16 cellular contexts compared by ENCODE assay signal in genomic region chr4:20883231-20883630, GRCh38.
"Had no signal": no experiment of that assay in that cellular context is flagged by ENCODE, and none has a peak within 500 bp of the region (broad histone marks: within the 10 kb centered on the region; RNA-seq: fewer than 3 reads in every experiment).

No MANE protein-coding gene starts in this region.

- H3K27me3 ChIP-seq: suprapubic skin, transverse colon, uterus had no signal

- H3K36me3 ChIP-seq: suprapubic skin, transverse colon, uterus had no signal

- H3K4me3 ChIP-seq: lung, suprapubic skin, transverse colon, uterus had no signal

- H3K27ac ChIP-seq: suprapubic skin, transverse colon, uterus had no signal

- ATAC-seq: activated CD8-positive, alpha-beta T cell treated with anti-CD3 and anti-CD28 coated beads for 36 hours; activated T-helper 17 cell treated with anti-CD3 and anti-CD28 coated beads, Interleukin-2, amount 50 U/mL, for 72 hours; left lobe of liver; right cardiac atrium; stimulated activated naive CD8-positive, alpha-beta T cell treated with anti-CD3 and anti-CD28 coated beads, Interleukin-15, amount 100 ng/mL, for 72 hours had no signal

- H3K4me1 ChIP-seq: suprapubic skin, transverse colon, uterus had no signal

- DNase-seq: activated CD8-positive, alpha-beta T cell treated with anti-CD3 and anti-CD28 coated beads for 36 hours; activated naive CD4-positive, alpha-beta T cell; activated naive CD8-positive, alpha-beta T cell treated with anti-CD3 and anti-CD28 coated beads for 36 hours; activated T-cell treated with anti-CD3 and anti-CD28 coated beads, Interleukin-2, amount 50 U/mL, for 1 hour; amniotic stem cell; effector CD4-positive, alpha-beta T cell; right cardiac atrium; stimulated activated CD4-positive, alpha-beta T cell treated with anti-CD3 and anti-CD28 coated beads, Interleukin-4, amount 100 ng/mL, for 1 hour; stimulated activated naive CD8-positive, alpha-beta T cell treated with anti-CD3 and anti-CD28 coated beads, Interleukin-15, amount 100 ng/mL, for 72 hours; T-helper 2 cell; transverse colon; uterus had no signal

- H3K9me3 ChIP-seq: suprapubic skin, transverse colon, uterus had no signal
